ENCODE assay signal across 13 cellular contexts in genomic region chr17:61235821-61236197, GRCh38.
A peak's percentile ranks its signal among the peaks of the same experiment; 100 is the strongest.
DNase-seq lines count a peak whose midpoint lies in the region; ATAC-seq and TF ChIP-seq lines count a peak whose summit lies in the region.
"Had no signal": no experiment of that assay in that cellular context is flagged by ENCODE, and none has a peak within 500 bp of the region (broad histone marks: within the 10 kb centered on the region; RNA-seq: fewer than 3 reads in every experiment).

No MANE protein-coding gene starts in this region.

- peaks cover 5% of the 10 kb centered on the region for H3K9me3 Mint-ChIP-seq in nephron progenitor cell
- peaks cover 0 to 3% of the 10 kb centered on the region in 2 donors for H3K9me3 Mint-ChIP-seq in stimulated activated naive B cell treated with anti-CD40 and anti-IgM and Interleukin-4, amounts not matched to agents 10 μg/mL and 1 μg/mL and 100 μg/mL, for 72 hours
- H3K9me3 Mint-ChIP-seq: activated B cell treated with CpG ODN at 0.5 μM for 24 hours had no signal

- DNase-seq in AG20443 (ENCODE audit: low spot score): peak; percentile 53
- peak; percentile 74 for DNase-seq in NCI-H524 treated with DMSO at 0.1 percent for 48 hours (lab: John Stamatoyannopoulos, UW)
- peak; percentile 61 for DNase-seq in fibroblast of gingiva (ENCODE audit: low read depth)
- DNase-seq in nephron progenitor cell: no peak
- no peak for DNase-seq in stimulated activated naive B cell treated with anti-CD40 and anti-IgM and Interleukin-4, amounts not matched to agents 10 μg/mL and 1 μg/mL and 100 μg/mL, for 72 hours
- no peak for DNase-seq in SHP77 (lab: John Stamatoyannopoulos, UW)
- no peak for DNase-seq in NCI-H146 treated with DMSO at 0.1 percent for 48 hours (lab: John Stamatoyannopoulos, UW; ENCODE audit: unreplicated experiment)
- DNase-seq in stimulated activated CD4-positive, alpha-beta T cell treated with anti-CD3 and anti-CD28 coated beads, Interleukin-15, amount 100 ng/mL, for 24 hours: no peak
- DNase-seq: activated B cell treated with CpG ODN at 0.5 μM for 24 hours; activated effector memory CD4-positive, alpha-beta T cell treated with anti-CD3 and anti-CD28 coated beads, Interleukin-2, amount 50 U/mL, for 16 hours; stimulated activated CD4-positive, alpha-beta T cell treated with anti-CD3 and anti-CD28 coated beads, Interleukin-1b, Interleukin-23, amount 100 ng/mL, for 48 hours; transverse colon had no signal

- H3K4me3 Mint-ChIP-seq in nephron progenitor cell: peak overlapping the region; percentile 55
- H3K4me3 Mint-ChIP-seq in stimulated activated naive B cell treated with anti-CD40 and anti-IgM and Interleukin-4, amounts not matched to agents 10 μg/mL and 1 μg/mL and 100 μg/mL, for 72 hours: no peak overlapping the region
- H3K4me3 Mint-ChIP-seq: activated B cell treated with CpG ODN at 0.5 μM for 24 hours, memory B cell had no signal

- peaks cover 10% of the 10 kb centered on the region for H3K36me3 Mint-ChIP-seq in nephron progenitor cell (ENCODE audit: low read depth)
- H3K36me3 Mint-ChIP-seq in stimulated activated naive B cell treated with anti-CD40 and anti-IgM and Interleukin-4, amounts not matched to agents 10 μg/mL and 1 μg/mL and 100 μg/mL, for 72 hours: peaks cover 0 to 4% of the 10 kb centered on the region in 2 donors

- peaks cover 10% of the 10 kb centered on the region for H3K27me3 Mint-ChIP-seq in nephron progenitor cell (ENCODE audit: low read depth, poor library complexity)
- no peaks in the 10 kb centered on the region for H3K27me3 Mint-ChIP-seq in stimulated activated naive B cell treated with anti-CD40 and anti-IgM and Interleukin-4, amounts not matched to agents 10 μg/mL and 1 μg/mL and 100 μg/mL, for 72 hours
- H3K27me3 Mint-ChIP-seq: activated B cell treated with CpG ODN at 0.5 μM for 24 hours, memory B cell had no signal

- no peak for ATAC-seq in stimulated activated naive B cell treated with anti-CD40 and anti-IgM and Interleukin-4, amounts not matched to agents 10 μg/mL and 1 μg/mL and 100 μg/mL, for 72 hours (replicated peaks)

- H3K27ac Mint-ChIP-seq in nephron progenitor cell: peak overlapping the region; percentile 71
- H3K27ac Mint-ChIP-seq in stimulated activated naive B cell treated with anti-CD40 and anti-IgM and Interleukin-4, amounts not matched to agents 10 μg/mL and 1 μg/mL and 100 μg/mL, for 72 hours: no peak overlapping the region
- H3K27ac Mint-ChIP-seq: activated B cell treated with CpG ODN at 0.5 μM for 24 hours, memory B cell had no signal

- peaks cover 79% of the 10 kb centered on the region for H3K4me1 Mint-ChIP-seq in nephron progenitor cell
- peaks cover 2 to 6% of the 10 kb centered on the region in 2 donors for H3K4me1 Mint-ChIP-seq in stimulated activated naive B cell treated with anti-CD40 and anti-IgM and Interleukin-4, amounts not matched to agents 10 μg/mL and 1 μg/mL and 100 μg/mL, for 72 hours
- H3K4me1 Mint-ChIP-seq: activated B cell treated with CpG ODN at 0.5 μM for 24 hours had no signal

- no peak for TF ChIP-seq CTCF in nephron progenitor cell (IDR thresholded peaks at IDR 0.05)

Comparison
In these comparisons a context has a peak if more than half of its experiments do, and no peak if none do; other contexts are left out.
1. DNase-seq: peak in AG20443 (single experiment), NCI-H524 treated with DMSO at 0.1 percent for 48 hours (single experiment) and fibroblast of gingiva (single experiment); none in nephron progenitor cell (single experiment), stimulated activated naive B cell treated with anti-CD40 and anti-IgM and Interleukin-4, amounts not matched to agents 10 μg/mL and 1 μg/mL and 100 μg/mL, for 72 hours (single experiment), SHP77 (0 of 2), NCI-H146 treated with DMSO at 0.1 percent for 48 hours (single experiment) and stimulated activated CD4-positive, alpha-beta T cell treated with anti-CD3 and anti-CD28 coated beads, Interleukin-15, amount 100 ng/mL, for 24 hours (single experiment).